Comparison of ENCODE assay signal across 8 cellular contexts in the genomic region with DNA sequence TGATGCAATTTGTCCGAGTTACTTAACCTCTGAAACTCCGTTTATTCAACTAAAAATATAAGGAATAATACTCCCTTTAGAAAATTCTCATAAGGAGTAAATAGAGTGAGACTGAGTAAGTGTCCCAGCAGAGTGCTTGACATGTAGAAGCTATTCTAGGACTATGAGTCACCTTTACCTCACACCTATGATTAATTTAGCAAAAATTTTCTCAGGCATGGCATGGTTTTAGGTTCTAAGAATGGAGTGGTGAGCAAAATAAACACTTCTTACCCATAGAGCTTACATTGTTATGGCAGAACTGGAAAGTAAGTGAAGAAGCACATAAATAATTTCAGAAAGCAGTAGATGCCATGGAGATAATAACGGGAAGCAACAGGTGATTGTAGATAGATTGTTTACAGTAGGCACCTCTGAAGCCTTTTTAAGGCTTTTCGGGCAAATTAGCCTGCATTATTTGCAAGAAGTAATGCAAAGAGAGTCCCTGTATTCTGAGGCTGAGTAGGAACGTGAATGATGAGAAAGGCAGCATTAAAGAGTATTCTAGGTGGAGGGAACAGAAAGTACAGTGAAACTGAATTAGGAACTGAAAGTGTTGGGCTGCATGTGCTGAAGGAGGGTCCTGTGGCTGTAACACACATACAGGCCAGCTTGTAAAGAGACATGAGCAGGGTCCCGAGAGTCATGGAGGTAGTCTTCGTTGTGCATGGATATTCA.
DNase-seq lines count a peak whose midpoint lies in the region; ATAC-seq and TF ChIP-seq lines count a peak whose summit lies in the region.

No MANE protein-coding gene starts in this region.

- intact Hi-C loops in heart left ventricle (cut with DNase I), result loop anchor here in 1 of 10 donors (10.0 kb wide), 1 partner anchor 112 kb away; no protein-coding TSS in a partner anchor

- H3K4me3 ChIP-seq in heart left ventricle (no peak overlapping the region), right atrium auricular region (no peak overlapping the region), fibroblast of lung (replicated peaks in 1 of 4; ENCODE audit: control extremely low read depth in 1 of 4, insufficient read depth in 1 of 4, low read depth in 3 of 4, low read length in 4 of 4) (peak overlapping the region in 1 of 4 experiments; percentile 26), BE2C (ENCODE audit: low read depth, low read length) (no peak overlapping the region)

- WGBS in heart left ventricle, 4 donors, result 89 to 94% (median 93%) methylated on average over 7 of the region's 7 CpGs

- ATAC-seq in heart left ventricle, result peak in 3 of 4 donors; percentile 49 to 73 (median 72)
- peak; percentile 97 for ATAC-seq in HG02840 (IDR thresholded peaks at IDR 0.05; ENCODE audit: low FRiP score, unreplicated experiment)
- no peak for ATAC-seq in effector memory CD8-positive, alpha-beta T cell (replicated peaks)

- H3K36me3 Mint-ChIP-seq in effector memory CD8-positive, alpha-beta T cell (ENCODE audit: insufficient read depth), result no peaks in the 10 kb centered on the region

- no peaks in the 10 kb centered on the region for H3K79me2 ChIP-seq in fibroblast of lung (ENCODE audit: control insufficient read depth, insufficient read depth, low read length)

- DNase-seq in heart left ventricle (no peak), right atrium auricular region (ENCODE audit: low spot score) (no peak), NCI-H460 (ENCODE audit: extremely low read depth, low read depth) (peak; percentile 30), fibroblast of lung (ENCODE audit: low read depth in 2 of 2) (peak; percentile 75 to 93), BE2C (no peak)
- DNase-seq in stimulated activated naive CD4-positive, alpha-beta T cell (lab: John Stamatoyannopoulos, UW), result no peak
- no peak for DNase-seq in effector memory CD8-positive, alpha-beta T cell

- no peaks in the 10 kb centered on the region for H3K9me3 Mint-ChIP-seq in effector memory CD8-positive, alpha-beta T cell

- H3K27me3 Mint-ChIP-seq in effector memory CD8-positive, alpha-beta T cell, result no peaks in the 10 kb centered on the region

- no peaks in the 10 kb centered on the region for H3K9me3 ChIP-seq in heart left ventricle
- no peaks in the 10 kb centered on the region for H3K9me3 ChIP-seq in right atrium auricular region
- no peaks in the 10 kb centered on the region for H3K9me3 ChIP-seq in fibroblast of lung (ENCODE audit: control insufficient read depth, insufficient read depth, low read depth, low read length)
- H3K9me3 ChIP-seq in BE2C, result no peaks in the 10 kb centered on the region

- H3K27ac ChIP-seq in heart left ventricle (peak overlapping the region in 1 of 12 donors; percentile 2), right atrium auricular region (peak overlapping the region in 1 of 2 donors; percentile 60), fibroblast of lung (ENCODE audit: insufficient read depth, low read length) (peak overlapping the region; percentile 46)

- no peak overlapping the region for H3K4me3 Mint-ChIP-seq in effector memory CD8-positive, alpha-beta T cell

- no peak overlapping the region for H3K27ac Mint-ChIP-seq in effector memory CD8-positive, alpha-beta T cell

- H3K4me1 Mint-ChIP-seq in effector memory CD8-positive, alpha-beta T cell (ENCODE audit: low read depth in 2 of 2), result no peaks in the 10 kb centered on the region

- no peak overlapping the region for H3K9ac ChIP-seq in fibroblast of lung (ENCODE audit: insufficient read depth, low read length)

- no peak for TF ChIP-seq CTCF in heart left ventricle (IDR thresholded peaks at IDR 0.05)
- no peak for TF ChIP-seq CTCF in right atrium auricular region (IDR thresholded peaks at IDR 0.05)
- no peak for TF ChIP-seq CTCF in fibroblast of lung (conservative IDR thresholded peaks at IDR 0.05 in 1 of 2, IDR thresholded peaks at IDR 0.05 in 1 of 2; ENCODE audit: low read depth in 1 of 2, low read length in 2 of 2)
- TF ChIP-seq CTCF in BE2C (IDR thresholded peaks at IDR 0.05; ENCODE audit: low read depth, low read length), result no peak

- H3K36me3 ChIP-seq in heart left ventricle, result no peaks in the 10 kb centered on the region
- no peaks in the 10 kb centered on the region for H3K36me3 ChIP-seq in right atrium auricular region
- H3K36me3 ChIP-seq in fibroblast of lung (ENCODE audit: control insufficient read depth, insufficient read depth, low read length), result no peaks in the 10 kb centered on the region
- H3K36me3 ChIP-seq in BE2C, result no peaks in the 10 kb centered on the region

- H2AFZ ChIP-seq in fibroblast of lung (ENCODE audit: low read length), result no peak overlapping the region

- H4K20me1 ChIP-seq in fibroblast of lung (ENCODE audit: control insufficient read depth, extremely low read depth, insufficient read depth, low read length), result no peaks in the 10 kb centered on the region

- peak overlapping the region; percentile 81 for H3K4me2 ChIP-seq in fibroblast of lung (ENCODE audit: extremely low read depth, insufficient read depth, low read length)

- no peak for TF ChIP-seq POLR2A in heart left ventricle (IDR thresholded peaks at IDR 0.05)

- H3K4me1 ChIP-seq in heart left ventricle (peaks cover 0 to 5% (median 0%) of the 10 kb centered on the region in 12 donors), right atrium auricular region (peaks cover 0 to 11% of the 10 kb centered on the region in 2 donors), fibroblast of lung (ENCODE audit: control insufficient read depth, extremely low read depth, insufficient read depth, low read length) (peaks cover 9% of the 10 kb centered on the region), BE2C (peaks cover 9% of the 10 kb centered on the region; the same call in 1 of the 2 replicates)

- H3K27me3 ChIP-seq in heart left ventricle, result no peaks in the 10 kb centered on the region
- H3K27me3 ChIP-seq in right atrium auricular region, result no peaks in the 10 kb centered on the region
- H3K27me3 ChIP-seq in fibroblast of lung (ENCODE audit: control insufficient read depth, insufficient read depth, low read length), result no peaks in the 10 kb centered on the region
- no peaks in the 10 kb centered on the region for H3K27me3 ChIP-seq in BE2C

Comparison
In these comparisons a context has a peak if more than half of its experiments do, and no peak if none do; other contexts are left out.
1. DNase-seq: peak in NCI-H460 (single experiment) and fibroblast of lung (2 of 2); none in heart left ventricle (0 of 5), right atrium auricular region (single experiment), BE2C (single experiment), stimulated activated naive CD4-positive, alpha-beta T cell (0 of 6) and effector memory CD8-positive, alpha-beta T cell (0 of 3).